Comparison of ENCODE assay signal across 1 cellular context in the genomic region with DNA sequence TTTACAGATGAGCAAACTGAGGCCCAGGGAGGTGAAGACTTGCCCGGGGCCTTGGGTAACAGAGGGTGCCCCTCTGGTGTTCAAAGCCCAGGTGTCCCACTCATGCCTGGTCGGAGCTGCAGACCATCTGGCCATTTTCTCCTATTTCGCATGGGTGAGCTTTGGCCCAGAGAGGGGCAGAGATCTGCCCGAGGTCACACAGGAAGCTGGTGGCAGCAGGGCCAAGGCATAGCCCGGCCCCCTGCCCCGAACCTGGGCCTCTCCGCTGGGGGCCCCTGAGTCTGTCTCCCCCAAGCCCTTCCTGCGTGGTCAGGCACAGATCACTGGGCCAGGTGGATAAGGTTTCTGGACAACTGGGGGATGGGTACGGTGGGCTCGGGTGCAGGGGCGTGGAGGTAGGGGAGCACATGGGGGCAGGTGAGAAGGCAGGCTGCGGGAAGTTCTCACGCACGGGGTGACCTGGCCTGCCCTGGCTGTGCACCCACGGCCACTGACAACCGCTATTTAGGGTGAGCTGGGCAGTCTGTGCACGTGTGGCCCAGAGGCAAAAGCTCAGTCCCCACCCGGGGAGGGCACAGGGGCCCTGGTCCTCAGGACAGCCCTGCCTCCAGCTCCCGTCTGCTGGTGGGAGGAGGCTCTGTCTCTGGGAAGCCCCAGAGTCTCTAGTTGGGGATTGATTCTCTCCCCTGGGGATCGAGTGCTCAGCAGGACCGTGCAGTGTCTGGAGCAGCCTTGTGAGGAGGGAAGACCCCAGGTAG.
TF ChIP-seq lines count a peak whose summit lies in the region.

No MANE protein-coding gene starts in this region.

TF ChIP-seq in IMR-90, 13 proteins besides CTCF, POLR2A, EP300 and RAD21:
- no peak for TF ChIP-seq CHD1 (IDR thresholded peaks at IDR 0.05; ENCODE audit: low read depth, low read length)
TF ChIP-seq in IMR-90: peak in this region for 0.
